In the genomic region with DNA sequence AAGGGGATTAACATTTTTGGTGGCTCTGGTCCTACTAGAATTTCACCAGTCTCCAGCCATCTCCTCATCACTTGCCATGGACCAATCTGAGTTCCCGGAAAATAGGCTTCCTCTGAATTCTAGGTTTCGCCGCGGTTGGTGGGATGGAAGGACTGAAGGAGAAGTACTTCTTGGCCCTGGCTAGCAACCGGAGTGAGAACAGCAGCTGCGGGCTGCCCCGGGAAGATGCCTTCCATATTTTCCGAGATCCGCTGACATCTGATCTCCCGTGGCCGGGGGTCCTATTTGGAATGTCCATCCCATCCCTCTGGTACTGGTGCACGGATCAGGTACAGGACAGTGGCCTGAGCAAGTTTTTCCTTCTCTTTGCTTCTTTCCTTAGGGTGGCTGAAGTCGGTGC, we compare ENCODE assay signal across 31 cellular contexts. TPM values are rescaled to one million over a fixed set of nuclear protein-coding genes. Genes with fewer than 3 reads are reported as not detected.
"Had no signal": no experiment of that assay in that cellular context is flagged by ENCODE, and none has a peak within 500 bp of the region (broad histone marks: within the 10 kb centered on the region; RNA-seq: fewer than 3 reads in every experiment).

No MANE protein-coding gene starts in this region.

- H3K27me3 ChIP-seq: ascending aorta, breast epithelium, cardiac muscle cell, esophagus muscularis mucosa, foreskin keratinocyte had no signal

- DNase-seq: activated B cell treated with CpG ODN at 0.5 μM for 24 hours; activated CD4-positive, alpha-beta T cell treated with anti-CD3 and anti-CD28 coated beads for 48 hours; activated CD4-positive, alpha-beta T cell treated with anti-CD3 and anti-CD28 coated beads, Interleukin-2, amount 50 U/mL, for 1 hour; activated CD4-positive, alpha-beta T cell treated with anti-CD3 and anti-CD28 coated beads, Interleukin-2, amount 50 U/mL, for 48 hours; activated CD8-positive, alpha-beta memory T cell treated with anti-CD3 and anti-CD28 coated beads for 24 hours; activated CD8-positive, alpha-beta T cell treated with anti-CD3 and anti-CD28 coated beads for 36 hours; activated gamma-delta T cell; activated naive CD4-positive, alpha-beta T cell; activated naive CD4-positive, alpha-beta T cell treated with anti-CD3 and anti-CD28 coated beads, Interleukin-2, amount 10 ng/mL, durations not matched to agents 7 days and 5 days; activated naive CD8-positive, alpha-beta T cell treated with anti-CD3 and anti-CD28 coated beads, Interleukin-2, amount 10 ng/mL, durations not matched to agents 7 days and 5 days; activated T-cell treated with anti-CD3 and anti-CD28 coated beads, Interleukin-2, amount 50 U/mL, for 4 hours; cortex of kidney; dermis blood vessel endothelial cell; effector CD4-positive, alpha-beta T cell; effector memory CD8-positive, alpha-beta T cell; erythroblast; foreskin keratinocyte; gastrocnemius medialis; glutamatergic neuron; SW 1271; T-cell; T-helper 9 cell; WERI-Rb-1 had no signal

- H3K27ac ChIP-seq: ascending aorta, breast epithelium, cardiac muscle cell, esophagus muscularis mucosa, foreskin keratinocyte, gastrocnemius medialis, WERI-Rb-1 had no signal

- H3K36me3 ChIP-seq: ascending aorta, breast epithelium, cardiac muscle cell, esophagus muscularis mucosa, gastrocnemius medialis, WERI-Rb-1 had no signal

- H3K4me1 ChIP-seq: ascending aorta, breast epithelium, esophagus muscularis mucosa, foreskin keratinocyte, gastrocnemius medialis had no signal

- ATAC-seq: activated CD4-positive, CD25-positive, alpha-beta regulatory T cell treated with anti-CD3 and anti-CD28 coated beads, Interleukin-2, amount 50 U/mL, for 24 hours; activated CD8-positive, alpha-beta T cell treated with anti-CD3 and anti-CD28 coated beads for 36 hours; activated naive CD4-positive, alpha-beta T cell treated with anti-CD3 and anti-CD28 coated beads, Interleukin-2, amount 50 U/mL, for 72 hours; activated T-cell treated with anti-CD3 and anti-CD28 coated beads, Interleukin-2, amount 50 U/mL, for 4 hours; activated T-helper 17 cell treated with anti-CD3 and anti-CD28 coated beads, Interleukin-2, amount 50 U/mL, for 72 hours; effector memory CD8-positive, alpha-beta T cell; foreskin keratinocyte; gastrocnemius medialis; T-cell had no signal

- H3K4me3 ChIP-seq: ascending aorta, breast epithelium, cardiac muscle cell, esophagus muscularis mucosa, gastrocnemius medialis had no signal

- H3K9me3 ChIP-seq: gastrocnemius medialis had no signal

RNA-seq across cellular contexts. Expression of a gene that starts 45.0 kb away (rescaled TPM):
- total RNA-seq: activated naive CD4-positive, alpha-beta T cell treated with anti-CD3 and anti-CD28 coated beads, Interleukin-2, amount 50 U/mL, for 72 hours; activated T-helper 17 cell treated with anti-CD3 and anti-CD28 coated beads, Interleukin-2, amount 50 U/mL, for 72 hours; ascending aorta; cardiac muscle cell; cerebellum; esophagus muscularis mucosa; foreskin keratinocyte had no signal
- polyA plus RNA-seq: cardiac muscle cell, foreskin keratinocyte had no signal
